Comparison of ENCODE assay signal across 18 cellular contexts in the genomic region with DNA sequence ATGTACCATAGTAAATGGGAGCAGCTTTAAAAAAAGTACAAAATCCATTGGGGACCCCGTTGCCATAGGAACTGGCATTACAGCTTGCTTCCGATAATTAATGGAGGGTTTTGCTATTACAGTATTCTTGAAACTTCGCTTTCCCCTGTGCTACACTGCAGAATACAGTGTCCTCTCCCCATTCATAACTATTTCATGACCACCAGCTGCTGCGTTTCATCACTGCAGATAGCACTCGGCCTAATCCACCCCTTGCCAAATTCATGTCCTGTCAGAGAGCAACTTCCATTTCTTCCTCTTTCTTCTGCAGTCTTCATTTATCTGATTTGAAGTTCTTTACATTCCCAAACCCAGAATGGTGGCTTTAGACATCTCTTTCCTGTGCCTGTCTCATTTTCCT.
"Had no signal": no experiment of that assay in that cellular context is flagged by ENCODE, and none has a peak within 500 bp of the region (broad histone marks: within the 10 kb centered on the region; RNA-seq: fewer than 3 reads in every experiment).

No MANE protein-coding gene starts in this region.

- H3K36me3 ChIP-seq: right atrium auricular region, tibial artery had no signal

- H3K9me3 Mint-ChIP-seq: activated T-cell treated with anti-CD3 and anti-CD28 coated beads, Interleukin-2, amount 50 U/mL, for 72 hours; nephron progenitor cell; stimulated activated naive B cell treated with anti-CD40 and anti-IgM and Interleukin-4, amounts not matched to agents 10 μg/mL and 1 μg/mL and 100 μg/mL, for 72 hours had no signal

- H3K27me3 Mint-ChIP-seq: activated CD4-positive, alpha-beta T cell treated with anti-CD3 and anti-CD28 coated beads for 36 hours; activated naive CD8-positive, alpha-beta T cell; progenitor cell of endocrine pancreas; stimulated activated naive B cell treated with anti-CD40 and anti-IgM and Interleukin-4, amounts not matched to agents 10 μg/mL and 1 μg/mL and 100 μg/mL, for 72 hours had no signal

- FAIRE-seq: urothelium cell line had no signal

- DNase-seq: activated CD4-positive, alpha-beta T cell treated with anti-CD3 and anti-CD28 coated beads for 36 hours; activated CD8-positive, alpha-beta memory T cell treated with anti-CD3 and anti-CD28 coated beads, Interleukin-2, amount 50 U/mL, for 48 hours; activated gamma-delta T cell; activated T-cell treated with anti-CD3 and anti-CD28 coated beads, Interleukin-2, amount 50 U/mL, for 72 hours; amniotic stem cell; erythroblast; mesenchymal stem cell; nephron progenitor cell; stimulated activated CD4-positive, alpha-beta T cell treated with anti-CD3 and anti-CD28 coated beads, Interleukin-15, amount 100 ng/mL, for 24 hours; stimulated activated CD4-positive, alpha-beta T cell treated with anti-CD3 and anti-CD28 coated beads, Interleukin-4, amount 100 ng/mL, for 1 hour; stimulated activated naive B cell treated with anti-CD40 and anti-IgM and Interleukin-4, amounts not matched to agents 10 μg/mL and 1 μg/mL and 100 μg/mL, for 72 hours; T-helper 9 cell; tibial artery had no signal

- H3K27ac Mint-ChIP-seq: activated CD4-positive, alpha-beta T cell treated with anti-CD3 and anti-CD28 coated beads for 36 hours; activated naive CD8-positive, alpha-beta T cell; activated T-cell treated with anti-CD3 and anti-CD28 coated beads, Interleukin-2, amount 50 U/mL, for 72 hours; nephron progenitor cell; progenitor cell of endocrine pancreas; stimulated activated naive B cell treated with anti-CD40 and anti-IgM and Interleukin-4, amounts not matched to agents 10 μg/mL and 1 μg/mL and 100 μg/mL, for 72 hours had no signal

- H3K4me1 ChIP-seq: right atrium auricular region, tibial artery had no signal

- H3K36me3 Mint-ChIP-seq: stimulated activated naive B cell treated with anti-CD40 and anti-IgM and Interleukin-4, amounts not matched to agents 10 μg/mL and 1 μg/mL and 100 μg/mL, for 72 hours had no signal

- H3K4me3 Mint-ChIP-seq: activated CD4-positive, alpha-beta T cell treated with anti-CD3 and anti-CD28 coated beads for 36 hours; activated naive CD8-positive, alpha-beta T cell; activated T-cell treated with anti-CD3 and anti-CD28 coated beads, Interleukin-2, amount 50 U/mL, for 72 hours; nephron progenitor cell; stimulated activated naive B cell treated with anti-CD40 and anti-IgM and Interleukin-4, amounts not matched to agents 10 μg/mL and 1 μg/mL and 100 μg/mL, for 72 hours had no signal

- H3K4me1 Mint-ChIP-seq: nephron progenitor cell had no signal

- H3K4me3 ChIP-seq: right atrium auricular region, skin epidermis, tibial artery had no signal

- H3K27me3 ChIP-seq: right atrium auricular region, tibial artery had no signal

- H3K27ac ChIP-seq: right atrium auricular region, skin epidermis, tibial artery had no signal

- H3K9me3 ChIP-seq: right atrium auricular region, tibial artery had no signal

- ATAC-seq: activated CD4-positive, alpha-beta T cell treated with anti-CD3 and anti-CD28 coated beads for 36 hours; activated T-cell treated with anti-CD3 and anti-CD28 coated beads, Interleukin-2, amount 50 U/mL, for 72 hours; stimulated activated naive B cell treated with anti-CD40 and anti-IgM and Interleukin-4, amounts not matched to agents 10 μg/mL and 1 μg/mL and 100 μg/mL, for 72 hours had no signal
